13 cellular contexts compared by ENCODE assay signal in the genomic region with DNA sequence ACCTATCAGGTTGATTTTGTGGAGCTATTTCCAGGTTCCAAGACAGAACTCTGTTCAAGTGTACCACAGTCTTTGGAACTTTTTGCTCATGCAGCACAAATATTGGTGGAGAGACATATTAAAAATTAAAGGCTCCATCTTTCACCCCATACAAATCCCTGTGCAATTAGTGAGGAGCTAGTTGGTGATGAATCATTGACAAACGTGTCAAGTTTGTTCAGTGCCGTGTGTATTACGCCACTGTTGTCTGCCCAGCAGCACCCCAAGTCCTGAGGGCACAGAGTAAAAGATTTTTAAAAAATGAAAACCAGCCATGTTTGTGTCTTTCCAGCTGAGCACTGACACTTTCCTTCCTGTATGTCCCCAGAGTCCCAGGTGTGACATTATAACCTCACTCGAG. TPM values are rescaled to one million over a fixed set of nuclear protein-coding genes. Genes with fewer than 3 reads are reported as not detected.
A peak's percentile ranks its signal among the peaks of the same experiment; 100 is the strongest.
DNase-seq lines count a peak whose midpoint lies in the region; ATAC-seq and TF ChIP-seq lines count a peak whose summit lies in the region.
"Had no signal": no experiment of that assay in that cellular context is flagged by ENCODE, and none has a peak within 500 bp of the region (broad histone marks: within the 10 kb centered on the region; RNA-seq: fewer than 3 reads in every experiment).

No MANE protein-coding gene starts in this region.

- H4K20me1 ChIP-seq in BLaER1: peaks cover 7% of the 10 kb centered on the region; the same call in 1 of the 2 replicates

- peaks cover 3% of the 10 kb centered on the region for H3K36me3 Mint-ChIP-seq in T-helper 17 cell (ENCODE audit: low read depth)
- no peaks in the 10 kb centered on the region for H3K36me3 Mint-ChIP-seq in immature natural killer cell

- 75 to 76% methylated on average over 4 of the region's 4 CpGs for WGBS in thyroid gland, 2 donors

- no peak overlapping the region for H3K9ac ChIP-seq in BLaER1

- H3K27ac ChIP-seq in BLaER1 (no peak overlapping the region), thyroid gland (peak overlapping the region in 2 of 3 donors; percentile 99)
- H3K27ac ChIP-seq: C4-2B had no signal

- H3K4me3 Mint-ChIP-seq in T-helper 17 cell (no peak overlapping the region), immature natural killer cell (no peak overlapping the region)
- H3K4me3 Mint-ChIP-seq: CD4-positive, alpha-beta T cell had no signal

- ATAC-seq in T-helper 17 cell (no peak), GM18502 (IDR thresholded peaks at IDR 0.05; ENCODE audit: poor library complexity, unreplicated experiment) (no peak)

- H3K4me1 ChIP-seq in BLaER1 (peaks cover 16% of the 10 kb centered on the region), thyroid gland (peaks cover 84 to 98% of the 10 kb centered on the region in 2 donors)
- H3K4me1 ChIP-seq: Caco-2 had no signal

- intact Hi-C loops in thyroid gland (cut with DNase I): no loop called here

- H3K9me3 Mint-ChIP-seq in immature natural killer cell: no peaks in the 10 kb centered on the region
- H3K9me3 Mint-ChIP-seq: CD4-positive, alpha-beta T cell had no signal

- peak overlapping the region; percentile 53 for H3K27ac Mint-ChIP-seq in T-helper 17 cell
- H3K27ac Mint-ChIP-seq in immature natural killer cell: no peak overlapping the region
- H3K27ac Mint-ChIP-seq: CD4-positive, alpha-beta T cell had no signal

- H3K27me3 Mint-ChIP-seq in T-helper 17 cell (peaks cover 78% of the 10 kb centered on the region), immature natural killer cell (ENCODE audit: low read depth in 3 of 3) (peaks cover 4 to 11% (median 7%) of the 10 kb centered on the region in 3 donors)

- H3K4me1 Mint-ChIP-seq in T-helper 17 cell: peaks cover 10% of the 10 kb centered on the region
- no peaks in the 10 kb centered on the region for H3K4me1 Mint-ChIP-seq in immature natural killer cell

- H3K4me2 ChIP-seq in BLaER1: peak overlapping the region; percentile 13

- 0 out of 2 replicates have a peak, but pooled peaks cover 4% of the 10 kb centered on the region for H3K27me3 ChIP-seq in BLaER1
- H3K27me3 ChIP-seq in thyroid gland: no peaks in the 10 kb centered on the region
- H3K27me3 ChIP-seq: BE2C had no signal

- H3K4me3 ChIP-seq in BLaER1 (no peak overlapping the region), epithelial cell of esophagus (ENCODE audit: low read length) (no peak overlapping the region), thyroid gland (replicated peaks in 1 of 3) (no peak overlapping the region)
- H3K4me3 ChIP-seq: HAP-1 had no signal

- TF ChIP-seq CTCF in epithelial cell of esophagus (IDR thresholded peaks at IDR 0.05; ENCODE audit: insufficient read depth, low read depth, low read length, missing control alignments) (no peak), thyroid gland (IDR thresholded peaks at IDR 0.05) (no peak)

- TF ChIP-seq POLR2A in thyroid gland (IDR thresholded peaks at IDR 0.05): no peak

- H3K9me3 ChIP-seq in BLaER1 (no peaks in the 10 kb centered on the region), T-helper 17 cell (ENCODE audit: control insufficient read depth, low read length, poor library complexity, severe bottlenecking) (no peaks in the 10 kb centered on the region), thyroid gland (no peaks in the 10 kb centered on the region)
- H3K9me3 ChIP-seq: BE2C, Caco-2, HAP-1 had no signal

- no peak for DNase-seq in T-helper 17 cell
- peak; percentile 75 for DNase-seq in epithelial cell of esophagus (ENCODE audit: low read depth)
- DNase-seq in thyroid gland: no peak
- DNase-seq in amygdala (lab: John Stamatoyannopoulos, UW): no peak
- no peak for DNase-seq in immature natural killer cell
- DNase-seq: ACHN; BE2C; Caco-2; CD4-positive, alpha-beta T cell had no signal

- no peaks in the 10 kb centered on the region for H3K36me3 ChIP-seq in BLaER1
- H3K36me3 ChIP-seq in thyroid gland: peaks cover 21 to 52% of the 10 kb centered on the region in 2 donors
- H3K36me3 ChIP-seq: HAP-1 had no signal

RNA-seq across cellular contexts. Expression of gene ATOH8, which starts 9.3 kb away (rescaled TPM):
- total RNA-seq in T-helper 17 cell (not detected), thyroid gland (100 to 1,000 TPM in 2 of 4 donors, 10 to 100 TPM in 2; 82.8 to 260 (median 167) TPM)
- polyA plus RNA-seq in immature natural killer cell: not detected
- total RNA-seq: Caco-2; CD4-positive, alpha-beta T cell had no signal

Comparison
In these comparisons a context has a peak if more than half of its experiments do, and no peak if none do; other contexts are left out.
1. RNA of gene ATOH8, which starts 9.3 kb away (total RNA-seq): 82.8 to 260 TPM in thyroid gland; not detected in T-helper 17 cell; every median in the first group is over 10 times any median in the second.